ENCODE assay signal across 10 cellular contexts in genomic region chr20:1813101-1813529, GRCh38.
DNase-seq lines count a peak whose midpoint lies in the region; ATAC-seq, FAIRE-seq and TF ChIP-seq lines count a peak whose summit lies in the region.
"Had no signal": no experiment of that assay in that cellular context is flagged by ENCODE, and none has a peak within 500 bp of the region (broad histone marks: within the 10 kb centered on the region; RNA-seq: fewer than 3 reads in every experiment).

No MANE protein-coding gene starts in this region.

- no peaks in the 10 kb centered on the region for H3K27me3 Mint-ChIP-seq in brain
- peaks cover 23 to 48% (median 26%) of the 10 kb centered on the region in 5 donors for H3K27me3 Mint-ChIP-seq in naive thymus-derived CD4-positive, alpha-beta T cell

- POLR2A ChIA-PET in naive thymus-derived CD4-positive, alpha-beta T cell (lab: Charles Lee), result no interaction called here

- intact Hi-C loops in naive thymus-derived CD4-positive, alpha-beta T cell (cut with micrococcal nuclease), result no loop called here

- H3K9me2 ChIP-seq in hepatocyte (replicated peaks; ENCODE audit: insufficient read depth), result no peaks in the 10 kb centered on the region

- no peaks in the 10 kb centered on the region for H3K36me3 Mint-ChIP-seq in brain
- H3K36me3 Mint-ChIP-seq in naive thymus-derived CD4-positive, alpha-beta T cell, result no peaks in the 10 kb centered on the region

- no peak for FAIRE-seq in H54 (lab: Jason Lieb, UNC)

- peak; percentile 38 for DNase-seq in H54 (ENCODE audit: insufficient read length, low spot score)
- no peak for DNase-seq in hepatocyte (ENCODE audit: low spot score)
- DNase-seq in smooth muscle cell (lab: John Stamatoyannopoulos, UW; ENCODE audit: unreplicated experiment), result no peak
- DNase-seq in hippocampal formation (lab: John Stamatoyannopoulos, UW), result no peak
- DNase-seq in NOMO-1 treated with dmso at 0.1 percent for 144 hours (lab: John Stamatoyannopoulos, UW; ENCODE audit: unreplicated experiment), result no peak
- DNase-seq in naive thymus-derived CD4-positive, alpha-beta T cell, result no peak

- H3K27ac Mint-ChIP-seq in brain, result peak overlapping the region in 3 of 5 experiments; percentile 11 to 27 (median 14)
- H3K27ac Mint-ChIP-seq in naive thymus-derived CD4-positive, alpha-beta T cell, result no peak overlapping the region
- H3K27ac Mint-ChIP-seq: stimulated activated naive CD8-positive, alpha-beta T cell treated with anti-CD3 and anti-CD28 coated beads, Interleukin-15, Interleukin-2, amounts not matched to agents 100 ng/mL and 50 ng/mL, for 24 hours had no signal

- H3K27ac ChIP-seq in hepatocyte, result no peak overlapping the region
- H3K27ac ChIP-seq in smooth muscle cell (ENCODE audit: low read depth), result peak overlapping the region; percentile 93
- no peak overlapping the region for H3K27ac ChIP-seq in naive thymus-derived CD4-positive, alpha-beta T cell (ENCODE audit: low read depth, low read length)

- H3K4me2 ChIP-seq in hepatocyte, result peak overlapping the region; percentile 3
- H3K4me2 ChIP-seq in smooth muscle cell, result peak overlapping the region; percentile 51

- no peaks in the 10 kb centered on the region for H3K9me3 Mint-ChIP-seq in brain
- H3K9me3 Mint-ChIP-seq in naive thymus-derived CD4-positive, alpha-beta T cell, result no peaks in the 10 kb centered on the region
- H3K9me3 Mint-ChIP-seq: central memory CD8-positive, alpha-beta T cell; stimulated activated naive CD8-positive, alpha-beta T cell treated with anti-CD3 and anti-CD28 coated beads, Interleukin-15, Interleukin-2, amounts not matched to agents 100 ng/mL and 50 ng/mL, for 24 hours had no signal

- WGBS in hepatocyte (ENCODE audit: low lambda C conversion rate, missing lambda C conversion rate), result 48% methylated on average over 7 of the region's 7 CpGs
- 25% methylated on average over 7 of the region's 7 CpGs for WGBS in smooth muscle cell (ENCODE audit: low lambda C conversion rate)

- peaks cover 6% of the 10 kb centered on the region for H3K27me3 ChIP-seq in hepatocyte
- H3K27me3 ChIP-seq in smooth muscle cell (ENCODE audit: low read depth), result no peaks in the 10 kb centered on the region
- H3K27me3 ChIP-seq in naive thymus-derived CD4-positive, alpha-beta T cell (ENCODE audit: control insufficient read depth in 2 of 2, insufficient read depth in 2 of 2, low read length in 2 of 2), result no peaks in the 10 kb centered on the region

- no peak overlapping the region for H3K9ac ChIP-seq in smooth muscle cell (ENCODE audit: low read depth)

- no peak overlapping the region for H3K4me3 Mint-ChIP-seq in brain
- no peak overlapping the region for H3K4me3 Mint-ChIP-seq in naive thymus-derived CD4-positive, alpha-beta T cell
- H3K4me3 Mint-ChIP-seq: central memory CD8-positive, alpha-beta T cell; stimulated activated naive CD8-positive, alpha-beta T cell treated with anti-CD3 and anti-CD28 coated beads, Interleukin-15, Interleukin-2, amounts not matched to agents 100 ng/mL and 50 ng/mL, for 24 hours had no signal

- H3K79me2 ChIP-seq in hepatocyte (no peaks in the 10 kb centered on the region), smooth muscle cell (ENCODE audit: low read depth) (no peaks in the 10 kb centered on the region)

- H4K20me1 ChIP-seq in hepatocyte (ENCODE audit: insufficient read depth, poor library complexity, severe bottlenecking) (no peaks in the 10 kb centered on the region), smooth muscle cell (ENCODE audit: low read depth) (no peaks in the 10 kb centered on the region)

- no peak for TF ChIP-seq CTCF in brain (conservative IDR thresholded peaks at IDR 0.05)
- TF ChIP-seq CTCF in hepatocyte (IDR thresholded peaks at IDR 0.05; ENCODE audit: poor library complexity), result no peak
- TF ChIP-seq CTCF in smooth muscle cell (IDR thresholded peaks at IDR 0.05; ENCODE audit: borderline replicate concordance, insufficient read depth, poor library complexity, severe bottlenecking), result no peak

- H3K4me1 ChIP-seq in hepatocyte (ENCODE audit: insufficient read depth) (peaks cover 9% of the 10 kb centered on the region), smooth muscle cell (ENCODE audit: low read depth) (peaks cover 33% of the 10 kb centered on the region)
- peaks cover 0 to 12% of the 10 kb centered on the region in 2 donors for H3K4me1 ChIP-seq in naive thymus-derived CD4-positive, alpha-beta T cell (ENCODE audit: control insufficient read depth in 2 of 2, insufficient read depth in 2 of 2, low read length in 2 of 2)

- H3K9me3 ChIP-seq in hepatocyte (ENCODE audit: low read depth), result no peaks in the 10 kb centered on the region
- no peaks in the 10 kb centered on the region for H3K9me3 ChIP-seq in smooth muscle cell (replicated peaks; ENCODE audit: low read depth)
- H3K9me3 ChIP-seq in naive thymus-derived CD4-positive, alpha-beta T cell (ENCODE audit: control insufficient read depth in 2 of 3, low read length in 3 of 3), result no peaks in the 10 kb centered on the region

- CTCF ChIA-PET in naive thymus-derived CD4-positive, alpha-beta T cell (lab: Charles Lee), result interaction anchor here (0.6 to 2.1 kb wide), 2 partner anchors 36 to 750 kb away, joined by 3 to 4 read pairs; no protein-coding TSS in a partner anchor

- no peaks in the 10 kb centered on the region for H3K36me3 ChIP-seq in hepatocyte (replicated peaks; ENCODE audit: insufficient read depth, low read depth)
- H3K36me3 ChIP-seq in smooth muscle cell (ENCODE audit: low read depth), result no peaks in the 10 kb centered on the region
- no peaks in the 10 kb centered on the region for H3K36me3 ChIP-seq in naive thymus-derived CD4-positive, alpha-beta T cell (ENCODE audit: control insufficient read depth in 2 of 3, insufficient read depth in 3 of 3, low read length in 3 of 3)

- no peak overlapping the region for H2AFZ ChIP-seq in hepatocyte
- no peak overlapping the region for H2AFZ ChIP-seq in smooth muscle cell (ENCODE audit: low read depth)

- H3F3A ChIP-seq in smooth muscle cell (ENCODE audit: low read depth), result peaks cover 9% of the 10 kb centered on the region

- peaks cover 63% of the 10 kb centered on the region for H3K4me1 Mint-ChIP-seq in brain
- peaks cover 6 to 30% (median 23%) of the 10 kb centered on the region in 7 donors for H3K4me1 Mint-ChIP-seq in naive thymus-derived CD4-positive, alpha-beta T cell
- H3K4me1 Mint-ChIP-seq: central memory CD8-positive, alpha-beta T cell had no signal

- no peak for ATAC-seq in GM18867 (IDR thresholded peaks at IDR 0.05; ENCODE audit: unreplicated experiment)
- ATAC-seq in naive thymus-derived CD4-positive, alpha-beta T cell, result no peak

- no peak for TF ChIP-seq POLR2A in H54 (IDR thresholded peaks at IDR 0.05; ENCODE audit: low read depth, low read length)

- H3K4me3 ChIP-seq in hepatocyte (no peak overlapping the region), smooth muscle cell (no peak overlapping the region)
- no peak overlapping the region for H3K4me3 ChIP-seq in naive thymus-derived CD4-positive, alpha-beta T cell (ENCODE audit: low read length)

Comparison
In these comparisons a context has a peak if more than half of its experiments do, and no peak if none do; other contexts are left out.
1. H3K27ac Mint-ChIP-seq: peak in brain (3 of 5); none in naive thymus-derived CD4-positive, alpha-beta T cell (0 of 9).